Comparison of ENCODE assay signal across 17 cellular contexts in the genomic region with DNA sequence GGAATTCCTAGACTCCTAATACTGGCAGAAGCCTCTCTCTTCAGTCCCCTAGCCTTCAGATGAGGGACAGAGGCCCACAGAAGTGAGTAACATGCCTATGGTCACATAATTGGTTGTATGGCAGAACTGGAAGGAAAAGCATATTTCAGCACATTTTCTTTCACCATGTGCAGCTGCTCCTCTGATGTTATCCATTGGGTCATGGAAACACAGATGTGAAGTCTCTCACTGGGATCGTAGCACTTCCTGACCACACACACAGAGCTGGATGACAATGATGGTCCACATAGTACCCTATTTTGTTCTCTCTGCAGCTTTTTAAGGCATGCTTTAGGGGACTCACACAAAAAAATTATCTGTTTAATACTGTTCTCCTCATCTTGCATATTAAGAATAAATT. TPM values are rescaled to one million over a fixed set of nuclear protein-coding genes. Genes with fewer than 3 reads are reported as not detected.
"Had no signal": no experiment of that assay in that cellular context is flagged by ENCODE, and none has a peak within 500 bp of the region (broad histone marks: within the 10 kb centered on the region; RNA-seq: fewer than 3 reads in every experiment).

No MANE protein-coding gene starts in this region.

- H3K9me3 Mint-ChIP-seq: activated CD4-positive, alpha-beta memory T cell treated with anti-CD3 and anti-CD28 coated beads, Interleukin-2, amount 10 ng/mL, durations not matched to agents 7 days and 5 days; activated naive CD4-positive, alpha-beta T cell treated with anti-CD3 and anti-CD28 coated beads, Interleukin-2, amount 10 ng/mL, durations not matched to agents 7 days and 5 days; activated T-cell treated with anti-CD3 and anti-CD28 coated beads, Interleukin-2, amount 50 U/mL, for 4 hours; nephron had no signal

- H3K79me2 ChIP-seq: hepatocyte, parathyroid adenoma had no signal

- H3K9ac ChIP-seq: parathyroid adenoma had no signal

- H3K36me3 Mint-ChIP-seq: activated CD8-positive, alpha-beta memory T cell treated with anti-CD3 and anti-CD28 coated beads, Interleukin-2, amount 10 ng/mL, durations not matched to agents 7 days and 5 days; activated naive CD4-positive, alpha-beta T cell treated with anti-CD3 and anti-CD28 coated beads, Interleukin-2, amount 10 ng/mL, durations not matched to agents 7 days and 5 days; stimulated activated naive B cell treated with anti-CD40 and anti-IgM and Interleukin-4, amounts not matched to agents 10 μg/mL and 1 μg/mL and 100 μg/mL, for 72 hours had no signal

- H3K4me1 Mint-ChIP-seq: activated CD4-positive, alpha-beta memory T cell treated with anti-CD3 and anti-CD28 coated beads, Interleukin-2, amount 10 ng/mL, durations not matched to agents 7 days and 5 days; activated CD8-positive, alpha-beta memory T cell treated with anti-CD3 and anti-CD28 coated beads, Interleukin-2, amount 10 ng/mL, durations not matched to agents 7 days and 5 days; activated naive CD4-positive, alpha-beta T cell treated with anti-CD3 and anti-CD28 coated beads, Interleukin-2, amount 10 ng/mL, durations not matched to agents 7 days and 5 days; stimulated activated naive B cell treated with anti-CD40 and anti-IgM and Interleukin-4, amounts not matched to agents 10 μg/mL and 1 μg/mL and 100 μg/mL, for 72 hours had no signal

- H3K36me3 ChIP-seq: ascending aorta, esophagus muscularis mucosa, thyroid gland had no signal

- H3K4me2 ChIP-seq: hepatocyte had no signal

- H3K4me1 ChIP-seq: ascending aorta, esophagus muscularis mucosa, parathyroid adenoma, thyroid gland had no signal

- H3K27ac Mint-ChIP-seq: activated CD4-positive, alpha-beta memory T cell treated with anti-CD3 and anti-CD28 coated beads, Interleukin-2, amount 10 ng/mL, durations not matched to agents 7 days and 5 days; activated CD8-positive, alpha-beta memory T cell treated with anti-CD3 and anti-CD28 coated beads, Interleukin-2, amount 10 ng/mL, durations not matched to agents 7 days and 5 days; activated naive CD4-positive, alpha-beta T cell treated with anti-CD3 and anti-CD28 coated beads, Interleukin-2, amount 10 ng/mL, durations not matched to agents 7 days and 5 days; nephron; stimulated activated naive B cell treated with anti-CD40 and anti-IgM and Interleukin-4, amounts not matched to agents 10 μg/mL and 1 μg/mL and 100 μg/mL, for 72 hours; WTC11 had no signal

- ATAC-seq: activated CD8-positive, alpha-beta memory T cell treated with anti-CD3 and anti-CD28 coated beads, Interleukin-2, amount 10 ng/mL, durations not matched to agents 7 days and 5 days; activated T-cell treated with anti-CD3 and anti-CD28 coated beads, Interleukin-2, amount 50 U/mL, for 4 hours; stimulated activated naive B cell treated with anti-CD40 and anti-IgM and Interleukin-4, amounts not matched to agents 10 μg/mL and 1 μg/mL and 100 μg/mL, for 72 hours; WTC11 had no signal

- H2AFZ ChIP-seq: hepatocyte, parathyroid adenoma had no signal

- H3K4me3 ChIP-seq: ascending aorta, esophagus muscularis mucosa, hepatocyte, lung, thyroid gland had no signal

- H3K27me3 ChIP-seq: ascending aorta, esophagus muscularis mucosa, hepatocyte, thyroid gland had no signal

- H3K4me3 Mint-ChIP-seq: activated CD4-positive, alpha-beta memory T cell treated with anti-CD3 and anti-CD28 coated beads, Interleukin-2, amount 10 ng/mL, durations not matched to agents 7 days and 5 days; activated CD8-positive, alpha-beta memory T cell treated with anti-CD3 and anti-CD28 coated beads, Interleukin-2, amount 10 ng/mL, durations not matched to agents 7 days and 5 days; activated naive CD4-positive, alpha-beta T cell treated with anti-CD3 and anti-CD28 coated beads, Interleukin-2, amount 10 ng/mL, durations not matched to agents 7 days and 5 days; activated T-cell treated with anti-CD3 and anti-CD28 coated beads, Interleukin-2, amount 50 U/mL, for 4 hours; nephron; stimulated activated naive B cell treated with anti-CD40 and anti-IgM and Interleukin-4, amounts not matched to agents 10 μg/mL and 1 μg/mL and 100 μg/mL, for 72 hours; WTC11 had no signal

- H3K9me3 ChIP-seq: ascending aorta, esophagus muscularis mucosa, thyroid gland had no signal

- DNase-seq: activated CD4-positive, alpha-beta memory T cell treated with anti-CD3 and anti-CD28 coated beads, Interleukin-2, amount 10 ng/mL, durations not matched to agents 7 days and 5 days; activated CD4-positive, alpha-beta T cell treated with anti-CD3 and anti-CD28 coated beads for 4 hours; activated CD8-positive, alpha-beta memory T cell treated with anti-CD3 and anti-CD28 coated beads, Interleukin-2, amount 10 ng/mL, durations not matched to agents 7 days and 5 days; activated naive CD4-positive, alpha-beta T cell treated with anti-CD3 and anti-CD28 coated beads, Interleukin-2, amount 10 ng/mL, durations not matched to agents 7 days and 5 days; activated T-cell treated with anti-CD3 and anti-CD28 coated beads, Interleukin-2, amount 50 U/mL, for 4 hours; cortex of kidney; effector CD4-positive, alpha-beta T cell; stimulated activated naive B cell treated with anti-CD40 and anti-IgM and Interleukin-4, amounts not matched to agents 10 μg/mL and 1 μg/mL and 100 μg/mL, for 72 hours; thyroid gland had no signal

- H3K27ac ChIP-seq: ascending aorta, esophagus muscularis mucosa, hepatocyte, parathyroid adenoma, thyroid gland had no signal

RNA-seq across cellular contexts. Expression of a gene that starts 24.5 kb away (rescaled TPM):
- total RNA-seq: ascending aorta, endothelial cell of umbilical vein had no signal
